ENCODE assay signal across 21 cellular contexts in genomic region chr12:2363836-2364565, GRCh38.
DNase-seq lines count a peak whose midpoint lies in the region; ATAC-seq, FAIRE-seq and TF ChIP-seq lines count a peak whose summit lies in the region.
"Had no signal": no experiment of that assay in that cellular context is flagged by ENCODE, and none has a peak within 500 bp of the region (broad histone marks: within the 10 kb centered on the region; RNA-seq: fewer than 3 reads in every experiment).

No MANE protein-coding gene starts in this region.

- H3K4me2 ChIP-seq in smooth muscle cell = no peak overlapping the region

- H3K9me3 ChIP-seq in mucosa of descending colon (no peaks in the 10 kb centered on the region), smooth muscle cell (replicated peaks; ENCODE audit: low read depth) (no peaks in the 10 kb centered on the region)

- no peaks in the 10 kb centered on the region for H3K9me3 Mint-ChIP-seq in activated CD8-positive, alpha-beta T cell treated with anti-CD3 and anti-CD28 coated beads, Interleukin-2, amount 10 ng/mL, durations not matched to agents 7 days and 5 days (ENCODE audit: insufficient read depth)
- H3K9me3 Mint-ChIP-seq in activated CD8-positive, alpha-beta T cell treated with anti-CD3 and anti-CD28 coated beads for 36 hours = no peaks in the 10 kb centered on the region
- H3K9me3 Mint-ChIP-seq: CD4-positive, CD25-positive, alpha-beta regulatory T cell had no signal

- peak overlapping the region; percentile 39 for H3K27ac ChIP-seq in smooth muscle cell (ENCODE audit: low read depth)

- no peak for DNase-seq in activated CD8-positive, alpha-beta T cell treated with anti-CD3 and anti-CD28 coated beads, Interleukin-2, amount 10 ng/mL, durations not matched to agents 7 days and 5 days
- no peak for DNase-seq in activated CD8-positive, alpha-beta T cell treated with anti-CD3 and anti-CD28 coated beads for 36 hours
- DNase-seq in HTR-8/SVneo (ENCODE audit: insufficient read length, low spot score) = no peak
- DNase-seq in mucosa of descending colon = peak in 2 of 3 donors; percentile 53 to 73
- DNase-seq in smooth muscle cell (lab: John Stamatoyannopoulos, UW; ENCODE audit: unreplicated experiment) = no peak
- no peak for DNase-seq in SKM-1 (lab: John Stamatoyannopoulos, UW; ENCODE audit: unreplicated experiment)
- no peak for DNase-seq in HPDE6-E6E7 (ENCODE audit: extremely low spot score)
- DNase-seq: Calu3, DMS79, NCI-H1417 treated with DMSO at 0.1 percent for 48 hours, NCI-H2029, NCI-H2171 treated with DMSO at 0.1 percent for 48 hours, NCI-H510A, NCI-H82 had no signal

- no peak overlapping the region for H3K4me3 ChIP-seq in mucosa of descending colon
- H3K4me3 ChIP-seq in smooth muscle cell = no peak overlapping the region
- H3K4me3 ChIP-seq: GM12878 had no signal

- no peak for TF ChIP-seq CTCF in activated CD8-positive, alpha-beta T cell treated with anti-CD3 and anti-CD28 coated beads for 36 hours (IDR thresholded peaks at IDR 0.05)
- TF ChIP-seq CTCF in mucosa of descending colon (IDR thresholded peaks at IDR 0.05) = no peak
- no peak for TF ChIP-seq CTCF in smooth muscle cell (IDR thresholded peaks at IDR 0.05; ENCODE audit: borderline replicate concordance, insufficient read depth, poor library complexity, severe bottlenecking)

- H3K27me3 Mint-ChIP-seq in activated CD8-positive, alpha-beta T cell treated with anti-CD3 and anti-CD28 coated beads, Interleukin-2, amount 10 ng/mL, durations not matched to agents 7 days and 5 days (ENCODE audit: low read depth) = peaks cover 15% of the 10 kb centered on the region
- peaks cover 9% of the 10 kb centered on the region for H3K27me3 Mint-ChIP-seq in activated CD8-positive, alpha-beta T cell treated with anti-CD3 and anti-CD28 coated beads for 36 hours

- ATAC-seq in activated CD8-positive, alpha-beta T cell treated with anti-CD3 and anti-CD28 coated beads, Interleukin-2, amount 10 ng/mL, durations not matched to agents 7 days and 5 days = no peak
- ATAC-seq in activated CD8-positive, alpha-beta T cell treated with anti-CD3 and anti-CD28 coated beads for 36 hours = no peak
- ATAC-seq in mucosa of descending colon (peak; percentile 84), HG03135 (IDR thresholded peaks at IDR 0.05; ENCODE audit: unreplicated experiment) (no peak)
- ATAC-seq: GM12878 had no signal

- H3K9ac ChIP-seq in smooth muscle cell (ENCODE audit: low read depth) = no peak overlapping the region

- 90% methylated on average over 9 of the region's 9 CpGs for WGBS in smooth muscle cell (ENCODE audit: low lambda C conversion rate)

- peaks cover 7% of the 10 kb centered on the region for H3F3A ChIP-seq in smooth muscle cell (ENCODE audit: low read depth)

- H3K27ac Mint-ChIP-seq in activated CD8-positive, alpha-beta T cell treated with anti-CD3 and anti-CD28 coated beads, Interleukin-2, amount 10 ng/mL, durations not matched to agents 7 days and 5 days = peak overlapping the region; percentile 30
- H3K27ac Mint-ChIP-seq in activated CD8-positive, alpha-beta T cell treated with anti-CD3 and anti-CD28 coated beads for 36 hours = no peak overlapping the region
- H3K27ac Mint-ChIP-seq: H9, IgD-negative memory B cell had no signal

- H3K36me3 ChIP-seq in mucosa of descending colon (ENCODE audit: low read depth) = no peaks in the 10 kb centered on the region
- H3K36me3 ChIP-seq in smooth muscle cell (ENCODE audit: low read depth) = no peaks in the 10 kb centered on the region

- peak overlapping the region; percentile 8 for H3K4me3 Mint-ChIP-seq in activated CD8-positive, alpha-beta T cell treated with anti-CD3 and anti-CD28 coated beads, Interleukin-2, amount 10 ng/mL, durations not matched to agents 7 days and 5 days
- H3K4me3 Mint-ChIP-seq in activated CD8-positive, alpha-beta T cell treated with anti-CD3 and anti-CD28 coated beads for 36 hours = no peak overlapping the region
- H3K4me3 Mint-ChIP-seq: H9 had no signal

- CTCF ChIA-PET in activated CD8-positive, alpha-beta T cell treated with anti-CD3 and anti-CD28 coated beads, Interleukin-2, amount 10 ng/mL, durations not matched to agents 7 days and 5 days (lab: Charles Lee) = no interaction called here
- CTCF ChIA-PET in activated CD8-positive, alpha-beta T cell treated with anti-CD3 and anti-CD28 coated beads for 36 hours (lab: Charles Lee) = no interaction called here

- H3K4me1 ChIP-seq in mucosa of descending colon (ENCODE audit: low read depth) = peaks cover 8% of the 10 kb centered on the region
- H3K4me1 ChIP-seq in smooth muscle cell (ENCODE audit: low read depth) = peaks cover 12% of the 10 kb centered on the region

- no peaks in the 10 kb centered on the region for H3K79me2 ChIP-seq in smooth muscle cell (ENCODE audit: low read depth)

- no peaks in the 10 kb centered on the region for H3K27me3 ChIP-seq in smooth muscle cell (ENCODE audit: low read depth)

- peak; percentile 31 for FAIRE-seq in HTR-8/SVneo (lab: Jason Lieb, UNC)
- FAIRE-seq: GM12878, GM18507, RCC 7860 had no signal

- peaks cover 18% of the 10 kb centered on the region for H3K4me1 Mint-ChIP-seq in activated CD8-positive, alpha-beta T cell treated with anti-CD3 and anti-CD28 coated beads, Interleukin-2, amount 10 ng/mL, durations not matched to agents 7 days and 5 days (ENCODE audit: low read depth)
- H3K4me1 Mint-ChIP-seq in activated CD8-positive, alpha-beta T cell treated with anti-CD3 and anti-CD28 coated beads for 36 hours (ENCODE audit: low read depth) = peaks cover 9% of the 10 kb centered on the region

- H2AFZ ChIP-seq in smooth muscle cell (ENCODE audit: low read depth) = no peak overlapping the region

- no peaks in the 10 kb centered on the region for H4K20me1 ChIP-seq in smooth muscle cell (ENCODE audit: low read depth)

- no peaks in the 10 kb centered on the region for H3K36me3 Mint-ChIP-seq in activated CD8-positive, alpha-beta T cell treated with anti-CD3 and anti-CD28 coated beads, Interleukin-2, amount 10 ng/mL, durations not matched to agents 7 days and 5 days (ENCODE audit: low read depth)
- no peaks in the 10 kb centered on the region for H3K36me3 Mint-ChIP-seq in activated CD8-positive, alpha-beta T cell treated with anti-CD3 and anti-CD28 coated beads for 36 hours (ENCODE audit: low read depth)
- H3K36me3 Mint-ChIP-seq: CD4-positive, CD25-positive, alpha-beta regulatory T cell had no signal

- intact Hi-C loops in activated CD8-positive, alpha-beta T cell treated with anti-CD3 and anti-CD28 coated beads for 36 hours (cut with micrococcal nuclease) = no loop called here
- intact Hi-C loops in mucosa of descending colon (cut with DNase I, micrococcal nuclease) = no loop called here

- POLR2A ChIA-PET in activated CD8-positive, alpha-beta T cell treated with anti-CD3 and anti-CD28 coated beads, Interleukin-2, amount 10 ng/mL, durations not matched to agents 7 days and 5 days (lab: Charles Lee) = interaction anchor here (0.5 kb wide), 1 partner anchor 169 kb away, joined by 3 read pairs; no protein-coding TSS in a partner anchor
- POLR2A ChIA-PET in activated CD8-positive, alpha-beta T cell treated with anti-CD3 and anti-CD28 coated beads for 36 hours (lab: Charles Lee) = no interaction called here

Comparison
In these comparisons a context has a peak if more than half of its experiments do, and no peak if none do; other contexts are left out.
1. DNase-seq: peak in mucosa of descending colon (2 of 3); none in activated CD8-positive, alpha-beta T cell treated with anti-CD3 and anti-CD28 coated beads, Interleukin-2, amount 10 ng/mL, durations not matched to agents 7 days and 5 days (single experiment), activated CD8-positive, alpha-beta T cell treated with anti-CD3 and anti-CD28 coated beads for 36 hours (single experiment), HTR-8/SVneo (single experiment), smooth muscle cell (single experiment), SKM-1 (single experiment) and HPDE6-E6E7 (single experiment).